In the genomic region with DNA sequence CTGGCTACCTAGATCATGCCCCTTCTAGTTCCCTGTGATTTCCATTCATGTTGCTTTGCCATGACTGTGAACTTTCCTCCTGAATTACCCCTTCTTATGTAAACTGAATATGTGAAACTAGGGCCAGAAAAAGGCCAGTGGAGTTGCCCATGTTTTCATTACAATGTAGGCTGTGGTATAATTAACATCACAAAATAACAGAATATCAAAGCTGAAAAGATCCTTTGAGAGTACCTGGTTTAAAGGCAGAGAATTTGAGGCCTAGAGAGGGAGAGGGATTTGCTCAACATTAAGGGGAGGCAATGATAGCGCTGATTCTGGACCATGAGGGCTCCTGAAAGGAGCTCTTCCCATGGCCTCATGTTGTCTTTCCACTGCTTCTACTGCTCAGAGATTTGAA, we compare ENCODE assay signal across 31 cellular contexts.
"Had no signal": no experiment of that assay in that cellular context is flagged by ENCODE, and none has a peak within 500 bp of the region (broad histone marks: within the 10 kb centered on the region; RNA-seq: fewer than 3 reads in every experiment).

No MANE protein-coding gene starts in this region.

- H3K27me3 Mint-ChIP-seq: stimulated activated naive B cell treated with anti-CD40 and anti-IgM and Interleukin-4, amounts not matched to agents 10 μg/mL and 1 μg/mL and 100 μg/mL, for 72 hours had no signal

- ATAC-seq: left colon; left lung; lower lobe of right lung; naive thymus-derived CD8-positive, alpha-beta T cell; pancreas; right cardiac atrium; sciatic nerve; stimulated activated naive B cell treated with anti-CD40 and anti-IgM and Interleukin-4, amounts not matched to agents 10 μg/mL and 1 μg/mL and 100 μg/mL, for 72 hours; stimulated activated naive CD8-positive, alpha-beta T cell treated with anti-CD3 and anti-CD28 coated beads, Interleukin-15, Interleukin-2, amounts not matched to agents 100 U/mL and 50 U/mL, for 24 hours had no signal

- H3K4me3 ChIP-seq: left lung, lower lobe of right lung, pancreas, prostate gland, skin epidermis, stomach, testis, thyroid gland, transverse colon, upper lobe of left lung, vagina had no signal

- H3K27me3 ChIP-seq: left lung, pancreas, testis, thyroid gland, transverse colon, upper lobe of left lung, vagina had no signal

- DNase-seq: hippocampal formation; kidney glomerular epithelial cell; left colon; left lung; lower lobe of right lung; mammary epithelial cell; mesenchymal stem cell; naive thymus-derived CD8-positive, alpha-beta T cell; nucleus accumbens; pancreas; posterior cingulate gyrus; retina; right cardiac atrium; stimulated activated CD4-positive, alpha-beta T cell treated with anti-CD3 and anti-CD28 coated beads, Interleukin-12 subunit alpha, Interleukin-12 subunit beta, amount 100 ng/mL, for 4 hours; stimulated activated CD4-positive, alpha-beta T cell treated with anti-CD3 and anti-CD28 coated beads, Interleukin-15, amount 100 ng/mL, for 24 hours; stimulated activated CD4-positive, alpha-beta T cell treated with anti-CD3 and anti-CD28 coated beads, Interleukin-2, amount 100 ng/mL, for 24 hours; stimulated activated CD4-positive, alpha-beta T cell treated with anti-CD3 and anti-CD28 coated beads, Interleukin-4, amount 100 ng/mL, for 1 hour; stimulated activated naive B cell treated with anti-CD40 and anti-IgM and Interleukin-4, amounts not matched to agents 10 μg/mL and 1 μg/mL and 100 μg/mL, for 72 hours; stimulated activated naive CD8-positive, alpha-beta T cell treated with anti-CD3 and anti-CD28 coated beads, Interleukin-15, Interleukin-2, amounts not matched to agents 100 U/mL and 50 U/mL, for 24 hours; stomach; testis; thyroid gland; transverse colon; upper lobe of left lung had no signal

- H3K4me1 ChIP-seq: left lung, lower lobe of right lung, pancreas, prostate gland, stomach, testis, thyroid gland, transverse colon, upper lobe of left lung, vagina had no signal

- H3K36me3 ChIP-seq: left lung, lower lobe of right lung, pancreas, prostate gland, thyroid gland, transverse colon, vagina had no signal

- H3K4me1 Mint-ChIP-seq: naive thymus-derived CD8-positive, alpha-beta T cell; nephron; neural crest cell; stimulated activated naive B cell treated with anti-CD40 and anti-IgM and Interleukin-4, amounts not matched to agents 10 μg/mL and 1 μg/mL and 100 μg/mL, for 72 hours had no signal

- H3K9me3 Mint-ChIP-seq: stimulated activated naive B cell treated with anti-CD40 and anti-IgM and Interleukin-4, amounts not matched to agents 10 μg/mL and 1 μg/mL and 100 μg/mL, for 72 hours had no signal

- H3K27ac ChIP-seq: left lung, lower lobe of right lung, pancreas, prostate gland, skin epidermis, stomach, testis, thyroid gland, transverse colon, upper lobe of left lung, vagina had no signal

- FAIRE-seq: keratinocyte, pancreas had no signal

- H3K9me3 ChIP-seq: left lung, lower lobe of right lung, pancreas, prostate gland, testis, thyroid gland, transverse colon, upper lobe of left lung, vagina had no signal

- H3K36me3 Mint-ChIP-seq: naive thymus-derived CD8-positive, alpha-beta T cell; stimulated activated naive B cell treated with anti-CD40 and anti-IgM and Interleukin-4, amounts not matched to agents 10 μg/mL and 1 μg/mL and 100 μg/mL, for 72 hours had no signal

- H3K4me3 Mint-ChIP-seq: naive thymus-derived CD8-positive, alpha-beta T cell; nephron; neural crest cell; stimulated activated naive B cell treated with anti-CD40 and anti-IgM and Interleukin-4, amounts not matched to agents 10 μg/mL and 1 μg/mL and 100 μg/mL, for 72 hours had no signal

- H3K27ac Mint-ChIP-seq: naive thymus-derived CD8-positive, alpha-beta T cell; nephron; stimulated activated naive B cell treated with anti-CD40 and anti-IgM and Interleukin-4, amounts not matched to agents 10 μg/mL and 1 μg/mL and 100 μg/mL, for 72 hours had no signal
